1 cellular context compared by ENCODE assay signal in genomic region chr1:2412773-2413494, GRCh38.
TF ChIP-seq lines count a peak whose summit lies in the region.

No MANE protein-coding gene starts in this region.

TF ChIP-seq in HepG2, 621 proteins besides CTCF, POLR2A, EP300 and RAD21 (continued from another document and continues in another):
- TF ChIP-seq, protein P1, sequence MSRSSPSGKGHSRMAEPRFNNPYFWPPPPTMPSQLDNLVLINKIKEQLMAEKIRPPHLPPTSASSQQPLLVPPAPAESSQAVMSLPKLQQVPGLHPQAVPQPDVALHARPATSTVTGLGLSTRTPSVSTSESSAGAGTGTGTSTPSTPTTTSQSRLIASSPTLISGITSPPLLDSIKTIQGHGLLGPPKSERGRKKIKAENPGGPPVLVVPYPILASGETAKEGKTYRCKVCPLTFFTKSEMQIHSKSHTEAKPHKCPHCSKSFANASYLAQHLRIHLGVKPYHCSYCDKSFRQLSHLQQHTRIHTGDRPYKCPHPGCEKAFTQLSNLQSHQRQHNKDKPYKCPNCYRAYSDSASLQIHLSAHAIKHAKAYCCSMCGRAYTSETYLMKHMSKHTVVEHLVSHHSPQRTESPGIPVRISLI (CRISPR knock-in tag; IDR thresholded peaks at IDR 0.05; ENCODE audit: borderline replicate concordance), result no peak
- TF ChIP-seq ZNF557 (CRISPR knock-in tag; IDR thresholded peaks at IDR 0.05) (no peak; the same call in 1 of the 2 replicates), ATAD3A (CRISPR knock-in tag; IDR thresholded peaks at IDR 0.05) (no peak), FOXC1 (CRISPR knock-in tag; IDR thresholded peaks at IDR 0.05; ENCODE audit: borderline replicate concordance) (peak; percentile 91), ZNF546 (CRISPR knock-in tag; conservative IDR thresholded peaks at IDR 0.05) (no peak; the same call in 1 of the 2 replicates), ZNF274 (CRISPR knock-in tag; IDR thresholded peaks at IDR 0.05) (peak; percentile 93), NFIC (IDR thresholded peaks at IDR 0.05; ENCODE audit: low read length) (no peak), AGO1 (IDR thresholded peaks at IDR 0.05; ENCODE audit: low read depth, low read length, poor library complexity, severe bottlenecking) (no peak), ZNF777 (CRISPR knock-in tag; IDR thresholded peaks at IDR 0.05) (peak; percentile 50), CSRNP2 (CRISPR knock-in tag; conservative IDR thresholded peaks at IDR 0.05; ENCODE audit: low read depth) (no peak), ATF3 (CRISPR knock-in tag; IDR thresholded peaks at IDR 0.05) (no peak; the same call in 1 of the 2 replicates), NR3C1 (CRISPR knock-in tag; IDR thresholded peaks at IDR 0.05) (no peak), ZNF713 (CRISPR knock-in tag; IDR thresholded peaks at IDR 0.05) (no peak), RELA (CRISPR knock-in tag; IDR thresholded peaks at IDR 0.05) (no peak), SPEN (CRISPR knock-in tag; IDR thresholded peaks at IDR 0.05; ENCODE audit: low read depth) (peak; percentile 13; the same call in 1 of the 2 replicates), REL (CRISPR knock-in tag; conservative IDR thresholded peaks at IDR 0.05) (peak; percentile 90), DPF2 (CRISPR knock-in tag; IDR thresholded peaks at IDR 0.05; ENCODE audit: borderline replicate concordance, low read depth) (no peak), GLI4 (CRISPR knock-in tag; IDR thresholded peaks at IDR 0.05; ENCODE audit: borderline replicate concordance) (peak; percentile 69; the same call in 1 of the 2 replicates), RXRB (CRISPR knock-in tag; IDR thresholded peaks at IDR 0.05; ENCODE audit: borderline replicate concordance) (no peak; the same call in 1 of the 2 replicates), ZNF335 (CRISPR knock-in tag; IDR thresholded peaks at IDR 0.05) (no peak), ZNF230 (CRISPR knock-in tag; IDR thresholded peaks at IDR 0.05) (peak; percentile 25; the same call in 1 of the 2 replicates), TEAD3 (CRISPR knock-in tag; optimal IDR thresholded peaks at IDR 0.05; ENCODE audit: borderline replicate concordance) (peak; percentile 2), ZNF382 (CRISPR knock-in tag; IDR thresholded peaks at IDR 0.05; ENCODE audit: borderline replicate concordance) (no peak), ARID3A (IDR thresholded peaks at IDR 0.05; ENCODE audit: low read depth, low read length) (no peak), HDAC1 (CRISPR knock-in tag; IDR thresholded peaks at IDR 0.05) (peak; percentile 80; the same call in 1 of the 2 replicates), ATF7 (IDR thresholded peaks at IDR 0.05) (no peak), ATF7 (CRISPR knock-in tag; IDR thresholded peaks at IDR 0.05) (no peak), MXD1 (CRISPR knock-in tag; IDR thresholded peaks at IDR 0.05) (peak; percentile 75; the same call in 1 of the 2 replicates), SMAD1 (CRISPR knock-in tag; IDR thresholded peaks at IDR 0.05; ENCODE audit: borderline replicate concordance, low read depth) (no peak), KDM5B (CRISPR knock-in tag; IDR thresholded peaks at IDR 0.05; ENCODE audit: borderline replicate concordance) (peak; percentile 76; the same call in 1 of the 2 replicates), HOXD1 (CRISPR knock-in tag; IDR thresholded peaks at IDR 0.05) (peak; percentile 71; the same call in 1 of the 2 replicates), ZNF687 (CRISPR knock-in tag; IDR thresholded peaks at IDR 0.05) (peak; percentile 85), ZNF18 (CRISPR knock-in tag; IDR thresholded peaks at IDR 0.05; ENCODE audit: insufficient replicate concordance) (peak; percentile 89), ZBTB3 (CRISPR knock-in tag; IDR thresholded peaks at IDR 0.05; ENCODE audit: borderline replicate concordance, low read depth) (0 out of 2 replicates have a peak, but pooled peaks have one; percentile 11), ZNF629 (CRISPR knock-in tag; conservative IDR thresholded peaks at IDR 0.05) (peak; percentile 54; the same call in 1 of the 2 replicates), IKZF4 (CRISPR knock-in tag; IDR thresholded peaks at IDR 0.05; ENCODE audit: borderline replicate concordance, low read depth, not compliant biosample characterization) (peak; percentile 65), MATR3 (CRISPR knock-in tag; IDR thresholded peaks at IDR 0.05) (no peak), NFKB2 (CRISPR knock-in tag; IDR thresholded peaks at IDR 0.05; ENCODE audit: borderline replicate concordance) (peak; percentile 93; the same call in 1 of the 2 replicates), RXRA (CRISPR knock-in tag; IDR thresholded peaks at IDR 0.05) (peak; percentile 11; the same call in 1 of the 2 replicates), ZFP90 (CRISPR knock-in tag; IDR thresholded peaks at IDR 0.05; ENCODE audit: borderline replicate concordance) (peak; percentile 46), NR0B2 (CRISPR knock-in tag; IDR thresholded peaks at IDR 0.05) (no peak)
- TF ChIP-seq, protein P2, sequence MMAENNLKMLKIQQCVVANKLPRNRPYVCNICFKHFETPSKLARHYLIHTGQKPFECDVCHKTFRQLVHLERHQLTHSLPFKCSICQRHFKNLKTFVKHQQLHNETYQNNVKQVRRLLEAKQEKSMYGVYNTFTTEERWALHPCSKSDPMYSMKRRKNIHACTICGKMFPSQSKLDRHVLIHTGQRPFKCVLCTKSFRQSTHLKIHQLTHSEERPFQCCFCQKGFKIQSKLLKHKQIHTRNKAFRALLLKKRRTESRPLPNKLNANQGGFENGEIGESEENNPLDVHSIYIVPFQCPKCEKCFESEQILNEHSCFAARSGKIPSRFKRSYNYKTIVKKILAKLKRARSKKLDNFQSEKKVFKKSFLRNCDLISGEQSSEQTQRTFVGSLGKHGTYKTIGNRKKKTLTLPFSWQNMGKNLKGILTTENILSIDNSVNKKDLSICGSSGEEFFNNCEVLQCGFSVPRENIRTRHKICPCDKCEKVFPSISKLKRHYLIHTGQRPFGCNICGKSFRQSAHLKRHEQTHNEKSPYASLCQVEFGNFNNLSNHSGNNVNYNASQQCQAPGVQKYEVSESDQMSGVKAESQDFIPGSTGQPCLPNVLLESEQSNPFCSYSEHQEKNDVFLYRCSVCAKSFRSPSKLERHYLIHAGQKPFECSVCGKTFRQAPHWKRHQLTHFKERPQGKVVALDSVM (CRISPR knock-in tag; IDR thresholded peaks at IDR 0.05), result no peak
- TF ChIP-seq, protein P3, sequence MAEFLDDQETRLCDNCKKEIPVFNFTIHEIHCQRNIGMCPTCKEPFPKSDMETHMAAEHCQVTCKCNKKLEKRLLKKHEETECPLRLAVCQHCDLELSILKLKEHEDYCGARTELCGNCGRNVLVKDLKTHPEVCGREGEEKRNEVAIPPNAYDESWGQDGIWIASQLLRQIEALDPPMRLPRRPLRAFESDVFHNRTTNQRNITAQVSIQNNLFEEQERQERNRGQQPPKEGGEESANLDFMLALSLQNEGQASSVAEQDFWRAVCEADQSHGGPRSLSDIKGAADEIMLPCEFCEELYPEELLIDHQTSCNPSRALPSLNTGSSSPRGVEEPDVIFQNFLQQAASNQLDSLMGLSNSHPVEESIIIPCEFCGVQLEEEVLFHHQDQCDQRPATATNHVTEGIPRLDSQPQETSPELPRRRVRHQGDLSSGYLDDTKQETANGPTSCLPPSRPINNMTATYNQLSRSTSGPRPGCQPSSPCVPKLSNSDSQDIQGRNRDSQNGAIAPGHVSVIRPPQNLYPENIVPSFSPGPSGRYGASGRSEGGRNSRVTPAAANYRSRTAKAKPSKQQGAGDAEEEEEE (CRISPR knock-in tag; IDR thresholded peaks at IDR 0.05; ENCODE audit: borderline replicate concordance), result no peak
- TF ChIP-seq, protein P4, sequence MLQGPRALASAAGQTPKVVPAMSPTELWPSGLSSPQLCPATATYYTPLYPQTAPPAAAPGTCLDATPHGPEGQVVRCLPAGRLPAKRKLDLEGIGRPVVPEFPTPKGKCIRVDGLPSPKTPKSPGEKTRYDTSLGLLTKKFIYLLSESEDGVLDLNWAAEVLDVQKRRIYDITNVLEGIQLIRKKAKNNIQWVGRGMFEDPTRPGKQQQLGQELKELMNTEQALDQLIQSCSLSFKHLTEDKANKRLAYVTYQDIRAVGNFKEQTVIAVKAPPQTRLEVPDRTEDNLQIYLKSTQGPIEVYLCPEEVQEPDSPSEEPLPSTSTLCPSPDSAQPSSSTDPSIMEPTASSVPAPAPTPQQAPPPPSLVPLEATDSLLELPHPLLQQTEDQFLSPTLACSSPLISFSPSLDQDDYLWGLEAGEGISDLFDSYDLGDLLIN (CRISPR knock-in tag; IDR thresholded peaks at IDR 0.05; ENCODE audit: borderline replicate concordance), result peak; percentile 60; the same call in 1 of the 2 replicates
- TF ChIP-seq, protein P5, sequence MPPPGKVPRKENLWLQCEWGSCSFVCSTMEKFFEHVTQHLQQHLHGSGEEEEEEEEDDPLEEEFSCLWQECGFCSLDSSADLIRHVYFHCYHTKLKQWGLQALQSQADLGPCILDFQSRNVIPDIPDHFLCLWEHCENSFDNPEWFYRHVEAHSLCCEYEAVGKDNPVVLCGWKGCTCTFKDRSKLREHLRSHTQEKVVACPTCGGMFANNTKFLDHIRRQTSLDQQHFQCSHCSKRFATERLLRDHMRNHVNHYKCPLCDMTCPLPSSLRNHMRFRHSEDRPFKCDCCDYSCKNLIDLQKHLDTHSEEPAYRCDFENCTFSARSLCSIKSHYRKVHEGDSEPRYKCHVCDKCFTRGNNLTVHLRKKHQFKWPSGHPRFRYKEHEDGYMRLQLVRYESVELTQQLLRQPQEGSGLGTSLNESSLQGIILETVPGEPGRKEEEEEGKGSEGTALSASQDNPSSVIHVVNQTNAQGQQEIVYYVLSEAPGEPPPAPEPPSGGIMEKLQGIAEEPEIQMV (CRISPR knock-in tag; IDR thresholded peaks at IDR 0.05; ENCODE audit: low read depth), result no peak; the same call in 1 of the 2 replicates
